ENCODE assay signal across 19 cellular contexts in the genomic region with DNA sequence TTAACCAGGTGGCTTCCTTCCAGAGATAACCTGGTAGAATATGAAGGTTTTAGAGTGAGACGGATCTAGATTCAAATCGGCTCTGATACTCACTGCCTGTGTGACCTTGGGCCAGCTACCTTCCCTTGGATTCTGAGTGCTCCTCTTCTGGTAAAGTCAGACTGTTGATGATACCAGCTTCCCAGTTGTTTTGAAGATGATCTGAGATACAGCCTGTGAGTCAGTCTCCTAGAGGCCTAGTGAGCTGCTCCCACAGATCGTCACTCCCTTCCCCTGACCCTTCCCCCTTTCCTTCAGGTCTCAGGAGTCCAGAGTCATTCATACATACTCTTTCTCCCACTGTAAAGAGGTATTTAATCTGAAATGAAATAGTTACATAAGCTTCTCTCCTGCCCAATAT.
DNase-seq lines count a peak whose midpoint lies in the region; ATAC-seq, FAIRE-seq and TF ChIP-seq lines count a peak whose summit lies in the region.
"Had no signal": no experiment of that assay in that cellular context is flagged by ENCODE, and none has a peak within 500 bp of the region (broad histone marks: within the 10 kb centered on the region; RNA-seq: fewer than 3 reads in every experiment).

No MANE protein-coding gene starts in this region.

- no peaks in the 10 kb centered on the region for H3K27me3 ChIP-seq in GM23338 (ENCODE audit: insufficient read depth)
- peaks cover 12% of the 10 kb centered on the region for H3K27me3 ChIP-seq in astrocyte (ENCODE audit: insufficient read depth, low read length)
- peaks cover 20% of the 10 kb centered on the region for H3K27me3 ChIP-seq in osteoblast (ENCODE audit: insufficient read depth, low read length)
- no peaks in the 10 kb centered on the region for H3K27me3 ChIP-seq in upper lobe of left lung
- H3K27me3 ChIP-seq: BE2C, Peyer's patch had no signal

- H3K36me3 Mint-ChIP-seq in GM23338 (ENCODE audit: low read depth), result no peaks in the 10 kb centered on the region
- H3K36me3 Mint-ChIP-seq in astrocyte (ENCODE audit: low read depth, unreplicated experiment), result peaks cover 5% of the 10 kb centered on the region
- H3K36me3 Mint-ChIP-seq: CD4-positive, alpha-beta memory T cell had no signal

- no peaks in the 10 kb centered on the region for H3K9me2 ChIP-seq in GM23338 (ENCODE audit: insufficient read depth)

- no peak overlapping the region for H2AFZ ChIP-seq in GM23338
- H2AFZ ChIP-seq in astrocyte (ENCODE audit: low read depth, low read length), result no peak overlapping the region
- no peak overlapping the region for H2AFZ ChIP-seq in osteoblast (ENCODE audit: low read length)

- H3K4me1 ChIP-seq in GM23338 (ENCODE audit: insufficient read depth) (peaks cover 22% of the 10 kb centered on the region), astrocyte (ENCODE audit: insufficient read depth, low read length) (no peaks in the 10 kb centered on the region), osteoblast (ENCODE audit: insufficient read depth, low read length) (no peaks in the 10 kb centered on the region), upper lobe of left lung (no peaks in the 10 kb centered on the region)
- H3K4me1 ChIP-seq: BE2C had no signal

- H3K9me3 ChIP-seq in astrocyte (ENCODE audit: insufficient read depth, low read depth, low read length) (no peaks in the 10 kb centered on the region), osteoblast (ENCODE audit: low read depth, low read length) (no peaks in the 10 kb centered on the region), upper lobe of left lung (no peaks in the 10 kb centered on the region)
- H3K9me3 ChIP-seq: BE2C, Peyer's patch had no signal

- H3K4me1 Mint-ChIP-seq in GM23338, result peaks cover 45% of the 10 kb centered on the region
- H3K4me1 Mint-ChIP-seq in astrocyte (ENCODE audit: low read depth, unreplicated experiment), result peaks cover 26% of the 10 kb centered on the region

- peak overlapping the region; percentile 37; the same call in 1 of the 2 replicates for H3K4me2 ChIP-seq in GM23338
- no peak overlapping the region for H3K4me2 ChIP-seq in astrocyte (ENCODE audit: low read length)
- H3K4me2 ChIP-seq in osteoblast (ENCODE audit: insufficient read depth, low read length), result no peak overlapping the region

- peaks cover 7% of the 10 kb centered on the region for H3K27me3 Mint-ChIP-seq in GM23338 (ENCODE audit: insufficient read depth, low read depth, poor library complexity)
- H3K27me3 Mint-ChIP-seq in astrocyte (ENCODE audit: low read depth, unreplicated experiment), result peaks cover 15% of the 10 kb centered on the region

- H3K9ac ChIP-seq in astrocyte (ENCODE audit: low read length), result no peak overlapping the region

- peak; percentile 16; the same call in 2 of the 3 replicates for ATAC-seq in GM23338
- ATAC-seq in upper lobe of left lung (ENCODE audit: low FRiP score in 2 of 2), result no peak

- H3K36me3 ChIP-seq in GM23338 (ENCODE audit: insufficient read depth) (no peaks in the 10 kb centered on the region), astrocyte (ENCODE audit: insufficient read depth, low read length) (no peaks in the 10 kb centered on the region), osteoblast (ENCODE audit: insufficient read depth, low read length) (no peaks in the 10 kb centered on the region), upper lobe of left lung (no peaks in the 10 kb centered on the region)
- H3K36me3 ChIP-seq: BE2C, Peyer's patch had no signal

- H3K27ac ChIP-seq in GM23338 (ENCODE audit: low read depth) (no peak overlapping the region), astrocyte (ENCODE audit: low read depth, low read length) (no peak overlapping the region), osteoblast (ENCODE audit: low read depth, low read length) (no peak overlapping the region), upper lobe of left lung (no peak overlapping the region)
- H3K27ac ChIP-seq: Peyer's patch had no signal

- no peaks in the 10 kb centered on the region for H3F3A ChIP-seq in GM23338 (replicated peaks; ENCODE audit: low read depth)

- no peaks in the 10 kb centered on the region for H3K79me2 ChIP-seq in GM23338 (replicated peaks; ENCODE audit: insufficient read depth)
- no peaks in the 10 kb centered on the region for H3K79me2 ChIP-seq in astrocyte (ENCODE audit: insufficient read depth, low read length)
- no peaks in the 10 kb centered on the region for H3K79me2 ChIP-seq in osteoblast (ENCODE audit: insufficient read depth, low read length)

- no peak for TF ChIP-seq POLR2A in upper lobe of left lung (IDR thresholded peaks at IDR 0.05)

- no peak for TF ChIP-seq CTCF in GM23338 (conservative IDR thresholded peaks at IDR 0.05; ENCODE audit: low read depth in 2 of 2)
- no peak for TF ChIP-seq CTCF in astrocyte (IDR thresholded peaks at IDR 0.05; ENCODE audit: insufficient read depth, low read depth, low read length)
- no peak for TF ChIP-seq CTCF in osteoblast (IDR thresholded peaks at IDR 0.05; ENCODE audit: extremely low read depth, low read depth, low read length)
- TF ChIP-seq CTCF in upper lobe of left lung (IDR thresholded peaks at IDR 0.05), result no peak

- 0 out of 2 replicates have a peak overlapping the region, but pooled peaks have one; percentile 6 for H3K27ac Mint-ChIP-seq in GM23338
- H3K27ac Mint-ChIP-seq in astrocyte (ENCODE audit: unreplicated experiment), result peak overlapping the region; percentile 72
- H3K27ac Mint-ChIP-seq: CD4-positive, alpha-beta memory T cell had no signal

- no peaks in the 10 kb centered on the region for H4K20me1 ChIP-seq in GM23338 (replicated peaks; ENCODE audit: insufficient read depth)
- H4K20me1 ChIP-seq in astrocyte (ENCODE audit: insufficient read depth, low read length), result no peaks in the 10 kb centered on the region
- no peaks in the 10 kb centered on the region for H4K20me1 ChIP-seq in osteoblast (ENCODE audit: insufficient read depth, low read length)

- H3K4me3 Mint-ChIP-seq in GM23338, result no peak overlapping the region
- no peak overlapping the region for H3K4me3 Mint-ChIP-seq in astrocyte (ENCODE audit: unreplicated experiment)
- H3K4me3 Mint-ChIP-seq: CD4-positive, alpha-beta memory T cell had no signal

- no peak for DNase-seq in GM23338 (ENCODE audit: low spot score)
- no peak for DNase-seq in astrocyte (ENCODE audit: low read depth)
- peak; percentile 14 for DNase-seq in iris pigment epithelial cell (ENCODE audit: low read depth)
- peak; percentile 78 for DNase-seq in osteoblast (ENCODE audit: insufficient read length, low spot score, missing footprints)
- DNase-seq in NCI-H128 (lab: John Stamatoyannopoulos, UW; ENCODE audit: unreplicated experiment), result no peak
- no peak for DNase-seq in T-helper 9 cell
- no peak for DNase-seq in NCI-H345 treated with DMSO at 0.1 percent for 48 hours (lab: John Stamatoyannopoulos, UW; ENCODE audit: unreplicated experiment)
- DNase-seq in upper lobe of left lung, result no peak
- DNase-seq: ACHN; BE2C; CD4-positive, alpha-beta memory T cell; DMS79 treated with DMSO at 0.1 percent for 48 hours; GF-D8; H7; MV-4-11; NCI-H1436 treated with DMSO at 0.1 percent for 48 hours; Peyer's patch; SHP77 treated with DMSO at 0.1 percent for 48 hours had no signal

- H3K9me3 Mint-ChIP-seq in GM23338, result no peaks in the 10 kb centered on the region
- H3K9me3 Mint-ChIP-seq in astrocyte (ENCODE audit: unreplicated experiment), result peaks cover 5% of the 10 kb centered on the region
- H3K9me3 Mint-ChIP-seq: CD4-positive, alpha-beta memory T cell had no signal

- WGBS in upper lobe of left lung, 2 donors, result 71 to 76% methylated on average over 3 of the region's 3 CpGs

- no peak for FAIRE-seq in astrocyte (lab: Jason Lieb, UNC)
- FAIRE-seq: D721Med had no signal

- no peak overlapping the region for H3K4me3 ChIP-seq in GM23338
- H3K4me3 ChIP-seq in astrocyte (ENCODE audit: insufficient read depth, low read depth, low read length), result no peak overlapping the region
- no peak overlapping the region for H3K4me3 ChIP-seq in osteoblast (ENCODE audit: insufficient read depth, low read length)
- H3K4me3 ChIP-seq in upper lobe of left lung, result no peak overlapping the region
- H3K4me3 ChIP-seq: Peyer's patch had no signal

- TF ChIP-seq EP300 in upper lobe of left lung (IDR thresholded peaks at IDR 0.05), result no peak

TF ChIP-seq in GM23338, 12 proteins besides CTCF, POLR2A, EP300 and RAD21 (continues in another document):
- no peak for TF ChIP-seq NANOG (IDR thresholded peaks at IDR 0.05; ENCODE audit: borderline replicate concordance)
- TF ChIP-seq STAT1 (IDR thresholded peaks at IDR 0.05; ENCODE audit: unreplicated experiment), result no peak
- no peak for TF ChIP-seq ZNF114 (CRISPR knock-in tag; IDR thresholded peaks at IDR 0.05)
- TF ChIP-seq EZH2phosphoT487 (IDR thresholded peaks at IDR 0.05; ENCODE audit: unreplicated experiment), result no peak

Comparison
In these comparisons a context has a peak if more than half of its experiments do, and no peak if none do; other contexts are left out.
1. DNase-seq: peak in iris pigment epithelial cell (single experiment) and osteoblast (single experiment); none in GM23338 (single experiment), astrocyte (single experiment), NCI-H128 (single experiment), T-helper 9 cell (single experiment), NCI-H345 treated with DMSO at 0.1 percent for 48 hours (single experiment) and upper lobe of left lung (0 of 2).